In the genomic region with DNA sequence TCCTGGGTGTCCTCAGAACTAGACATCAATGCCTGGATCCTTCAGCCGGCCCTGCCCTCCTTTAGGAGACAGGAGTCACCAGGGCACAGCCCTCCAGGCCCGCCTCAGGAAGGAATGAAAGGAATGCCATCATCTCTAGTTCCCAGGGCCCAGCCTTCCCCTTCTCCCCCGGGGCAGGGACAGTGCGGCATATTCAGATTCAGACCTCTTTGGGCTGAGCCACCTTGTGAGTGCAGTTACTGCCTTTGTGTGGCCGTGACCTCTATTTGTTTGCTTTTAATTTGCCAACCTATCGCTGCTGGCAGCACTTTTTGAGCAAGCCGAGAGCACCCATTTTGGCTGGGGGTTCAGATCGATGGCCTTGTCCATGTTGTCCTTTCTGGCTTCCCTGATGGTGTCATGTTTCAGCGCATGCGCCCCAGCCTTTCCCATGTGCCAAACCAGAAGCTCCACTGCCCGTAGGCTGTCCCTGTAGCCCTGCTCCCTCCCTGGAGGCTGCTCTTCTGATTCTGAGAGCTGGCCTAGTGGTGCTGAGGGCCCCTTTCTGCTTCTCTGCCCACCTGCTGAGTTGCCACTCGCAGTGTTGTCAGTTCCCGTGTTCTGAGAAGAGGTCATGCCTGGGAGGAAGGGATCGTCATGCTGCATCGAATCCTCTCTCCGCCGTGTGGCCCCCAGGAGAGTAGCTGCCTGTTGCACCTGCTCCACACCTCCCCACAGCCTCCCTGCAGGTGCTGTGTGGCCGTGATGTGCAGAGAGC, we compare ENCODE assay signal across 9 cellular contexts. TPM values are rescaled to one million over a fixed set of nuclear protein-coding genes. Genes with fewer than 3 reads are reported as not detected.
A peak's percentile ranks its signal among the peaks of the same experiment; 100 is the strongest.
DNase-seq lines count a peak whose midpoint lies in the region; ATAC-seq and TF ChIP-seq lines count a peak whose summit lies in the region.
"Had no signal": no experiment of that assay in that cellular context is flagged by ENCODE, and none has a peak within 500 bp of the region (broad histone marks: within the 10 kb centered on the region; RNA-seq: fewer than 3 reads in every experiment).

No MANE protein-coding gene starts in this region.

- H3K14ac ChIP-seq in IMR-90 (replicated peaks; ENCODE audit: low read depth, low read length) = peak overlapping the region; percentile 36; the same call in 1 of the 2 replicates

- H2AFZ ChIP-seq in IMR-90 (replicated peaks; ENCODE audit: low read length, poor library complexity) = peak overlapping the region; percentile 88

- H3K4me2 ChIP-seq in IMR-90 (ENCODE audit: low read depth, low read length) = peak overlapping the region; percentile 1; the same call in 1 of the 2 replicates

- H3K27ac ChIP-seq in IMR-90 (ENCODE audit: insufficient read depth, low read length) = no peak overlapping the region
- peak overlapping the region; percentile 26; the same call in 1 of the 2 replicates for H3K27ac ChIP-seq in SJCRH30
- H3K27ac ChIP-seq in iPS DF 6.9 (ENCODE audit: low read length) = no peak overlapping the region

- H3K36me3 Mint-ChIP-seq in stimulated activated effector memory CD8-positive, alpha-beta T cell treated with anti-CD3 and anti-CD28 coated beads, Interleukin-12 subunit alpha, Interleukin-12 subunit beta, amount 100 ng/mL, for 72 hours = peaks cover 88% of the 10 kb centered on the region

- H2BK5ac ChIP-seq in IMR-90 (ENCODE audit: low read depth, low read length, poor library complexity, severe bottlenecking) = no peak overlapping the region

- no peak overlapping the region for H2BK120ac ChIP-seq in IMR-90 (ENCODE audit: low read depth, low read length)

- no peak overlapping the region for H3K56ac ChIP-seq in IMR-90 (ENCODE audit: extremely low read depth, insufficient read depth, low read length)

- peak overlapping the region; percentile 44 for H3K4ac ChIP-seq in IMR-90 (ENCODE audit: low read depth, low read length)

- H3K9me1 ChIP-seq in IMR-90 (ENCODE audit: insufficient read depth, low read length) = peaks cover 8% of the 10 kb centered on the region; the same call in 1 of the 2 replicates

- no peaks in the 10 kb centered on the region for H3K9me3 Mint-ChIP-seq in stimulated activated effector memory CD8-positive, alpha-beta T cell treated with anti-CD3 and anti-CD28 coated beads, Interleukin-12 subunit alpha, Interleukin-12 subunit beta, amount 100 ng/mL, for 72 hours
- H3K9me3 Mint-ChIP-seq: dendritic cell treated with granulocyte-macrophage colony-stimulating factor and Interleukin-4, amounts not matched to agents 40 ng/mL and 50 ng/mL, for 4 days had no signal

- peak; percentile 64 for DNase-seq in IMR-90
- peak; percentile 77 to 83 for DNase-seq in SJCRH30
- DNase-seq in iPS DF 6.9 (ENCODE audit: low read depth, low spot score) = peak; percentile 68
- DNase-seq in stimulated activated effector memory CD8-positive, alpha-beta T cell treated with anti-CD3 and anti-CD28 coated beads, Interleukin-12 subunit alpha, Interleukin-12 subunit beta, amount 100 ng/mL, for 72 hours (ENCODE audit: low spot score in 2 of 2) = no peak
- DNase-seq in midbrain (lab: John Stamatoyannopoulos, UW) = no peak

- no peaks in the 10 kb centered on the region for H4K20me1 ChIP-seq in IMR-90 (ENCODE audit: insufficient read depth, low read length)

- no peak overlapping the region for H4K91ac ChIP-seq in IMR-90 (ENCODE audit: insufficient read depth, low read depth, low read length)

- ATAC-seq in IMR-90 (ENCODE audit: low read depth) (peak; percentile 79), HG03108 (IDR thresholded peaks at IDR 0.05; ENCODE audit: unreplicated experiment) (no peak), GM21528 (IDR thresholded peaks at IDR 0.05; ENCODE audit: low FRiP score, unreplicated experiment) (no peak), HG03025 (IDR thresholded peaks at IDR 0.05; ENCODE audit: low FRiP score, unreplicated experiment) (no peak)
- no peak for ATAC-seq in stimulated activated effector memory CD8-positive, alpha-beta T cell treated with anti-CD3 and anti-CD28 coated beads, Interleukin-12 subunit alpha, Interleukin-12 subunit beta, amount 100 ng/mL, for 72 hours

- H3K4me1 Mint-ChIP-seq in stimulated activated effector memory CD8-positive, alpha-beta T cell treated with anti-CD3 and anti-CD28 coated beads, Interleukin-12 subunit alpha, Interleukin-12 subunit beta, amount 100 ng/mL, for 72 hours = no peaks in the 10 kb centered on the region

- H3K27ac Mint-ChIP-seq in stimulated activated effector memory CD8-positive, alpha-beta T cell treated with anti-CD3 and anti-CD28 coated beads, Interleukin-12 subunit alpha, Interleukin-12 subunit beta, amount 100 ng/mL, for 72 hours = peak overlapping the region; percentile 3
- H3K27ac Mint-ChIP-seq: dendritic cell treated with granulocyte-macrophage colony-stimulating factor and Interleukin-4, amounts not matched to agents 40 ng/mL and 50 ng/mL, for 4 days had no signal

- H3K36me3 ChIP-seq in IMR-90 (ENCODE audit: control insufficient read depth, insufficient read depth, low read length) (peaks cover 21% of the 10 kb centered on the region), SJCRH30 (0 out of 2 replicates have a peak, but pooled peaks cover 7% of the 10 kb centered on the region), iPS DF 6.9 (ENCODE audit: control insufficient read depth, insufficient read depth, low read length) (peaks cover 18% of the 10 kb centered on the region)

- no peak for TF ChIP-seq POLR2A in IMR-90 (IDR thresholded peaks at IDR 0.05; ENCODE audit: low read depth, low read length)

- TSS peak; percentile 56 for BruUV-seq in IMR-90 (replicated peaks; lab: Mats Ljungman, UMichigan)

- no peak overlapping the region for H3K4me3 Mint-ChIP-seq in stimulated activated effector memory CD8-positive, alpha-beta T cell treated with anti-CD3 and anti-CD28 coated beads, Interleukin-12 subunit alpha, Interleukin-12 subunit beta, amount 100 ng/mL, for 72 hours
- H3K4me3 Mint-ChIP-seq: dendritic cell treated with granulocyte-macrophage colony-stimulating factor and Interleukin-4, amounts not matched to agents 40 ng/mL and 50 ng/mL, for 4 days had no signal

- POLR2A ChIA-PET in IMR-90 (lab: Charles Lee; ENCODE audit: unreplicated experiment) = no interaction called here

- dilution Hi-C loops in IMR-90 (cut with HindIII; ENCODE audit: low sequenced_read_pairs, unreplicated experiment) = no loop called here

- H4K8ac ChIP-seq in IMR-90 (ENCODE audit: low read depth in 2 of 2, low read length in 2 of 2) = peak overlapping the region; percentile 38 to 84; a peak in 3 of 4 replicates

- TF ChIP-seq RAD21 in IMR-90 (IDR thresholded peaks at IDR 0.05; ENCODE audit: low read length) = no peak

- no peak overlapping the region for H3K4me3 ChIP-seq in IMR-90 (ENCODE audit: insufficient read depth, low read depth, low read length)
- peak overlapping the region; percentile 2; the same call in 1 of the 2 replicates for H3K4me3 ChIP-seq in SJCRH30
- no peak overlapping the region; the same call in 1 of the 2 replicates for H3K4me3 ChIP-seq in iPS DF 6.9 (ENCODE audit: low read length)

- no peak overlapping the region; the same call in 1 of the 2 replicates for H3K18ac ChIP-seq in IMR-90 (ENCODE audit: low read depth, low read length)

- peaks cover 10% of the 10 kb centered on the region; the same call in 1 of the 2 replicates for H3K4me1 ChIP-seq in IMR-90 (ENCODE audit: control insufficient read depth, insufficient read depth, low read length)
- H3K4me1 ChIP-seq in SJCRH30 = peaks cover 14% of the 10 kb centered on the region
- no peaks in the 10 kb centered on the region for H3K4me1 ChIP-seq in iPS DF 6.9 (ENCODE audit: control insufficient read depth, insufficient read depth, low read length)

- CTCF ChIA-PET in IMR-90 (lab: Yijun Ruan, JAX) = interaction anchor here (0.9 kb wide), 1 partner anchor 9 kb away, joined by 5 read pairs; no protein-coding TSS in a partner anchor

- no peak for TF ChIP-seq CTCF in IMR-90 (conservative IDR thresholded peaks at IDR 0.05; ENCODE audit: low read depth, low read length)

- H3K23ac ChIP-seq in IMR-90 (ENCODE audit: low read depth, low read length) = 0 out of 2 replicates have a peak overlapping the region, but pooled peaks have one; percentile 23

- H3K79me1 ChIP-seq in IMR-90 (ENCODE audit: low read depth in 1 of 2, low read length in 2 of 2) = no peaks in the 10 kb centered on the region

- H4K5ac ChIP-seq in IMR-90 (ENCODE audit: low read depth, low read length) = peak overlapping the region; percentile 72; the same call in 1 of the 2 replicates

- H2BK15ac ChIP-seq in IMR-90 (ENCODE audit: low read depth, low read length) = no peak overlapping the region; the same call in 2 of the 3 replicates

- H3K27me3 ChIP-seq in IMR-90 (ENCODE audit: control insufficient read depth, insufficient read depth, low read length) (no peaks in the 10 kb centered on the region), SJCRH30 (no peaks in the 10 kb centered on the region), iPS DF 6.9 (ENCODE audit: control insufficient read depth, insufficient read depth, low read length) (no peaks in the 10 kb centered on the region)

- H2BK20ac ChIP-seq in IMR-90 (ENCODE audit: low read depth, low read length) = no peak overlapping the region

- peak overlapping the region; percentile 43 for H2AK9ac ChIP-seq in IMR-90 (replicated peaks; ENCODE audit: low read depth, low read length, poor library complexity)

- in situ Hi-C loops in IMR-90 (cut with MboI; ENCODE audit: low sequenced_read_pairs) = no loop called here

- intact Hi-C loops in IMR-90 (cut with micrococcal nuclease) = no loop called here

- WGBS in IMR-90 (ENCODE audit: extremely low coverage in 2 of 2, insufficient read length in 1 of 2), 2 experiments = 26% methylated on average over 10 of the region's 18 CpGs; no CpG with 5 or more reads in 1 of the 2 experiments
- no CpG with 5 or more reads among the region's 18 CpGs for WGBS in iPS DF 6.9 (ENCODE audit: insufficient coverage, insufficient read length)

- H3K9ac ChIP-seq in IMR-90 (ENCODE audit: low read depth, low read length) = no peak overlapping the region; the same call in 1 of the 2 replicates

- no peaks in the 10 kb centered on the region for H3K9me3 ChIP-seq in IMR-90 (ENCODE audit: control insufficient read depth, insufficient read depth, low read length)
- no peaks in the 10 kb centered on the region for H3K9me3 ChIP-seq in SJCRH30 (replicated peaks)
- H3K9me3 ChIP-seq in iPS DF 6.9 (ENCODE audit: control insufficient read depth, insufficient read depth, low read length) = no peaks in the 10 kb centered on the region

- 0 out of 2 replicates have a peak overlapping the region, but pooled peaks have one; percentile 66 for H2AK5ac ChIP-seq in IMR-90 (ENCODE audit: low read depth, low read length)

RNA-seq across cellular contexts. Expression of gene ANKRD23, which starts 10.9 kb away (rescaled TPM):
- 0.54 and 0.83 TPM in 2 replicates for total RNA-seq in IMR-90 (2012; rRNA removed)
- polyA plus RNA-seq in IMR-90 (2012; rRNA removed) = 1.5 and 1.6 TPM in 2 replicates
- 0.19 and 0.77 TPM in 2 replicates for polyA plus RNA-seq in IMR-90 (2012; cell fraction: cytosol; rRNA removed)
- polyA plus RNA-seq in IMR-90 (2012; cell fraction: nucleus; rRNA removed; ENCODE audit: low replicate concordance) = 9.2 and 17.0 TPM in 2 replicates
- 0.58 and 1.1 TPM in 2 replicates for total RNA-seq in SJCRH30 (2014; rRNA removed; shearing (Covaris generic))

RNA-seq across cellular contexts. Expression of gene CNNM3, which starts 16.9 kb away (rescaled TPM):
- total RNA-seq in IMR-90 (2012; rRNA removed) = 2.2 and 2.3 TPM in 2 replicates
- polyA plus RNA-seq in IMR-90 (2012; rRNA removed) = 6.1 and 6.3 TPM in 2 replicates
- 4.7 and 6.3 TPM in 2 replicates for polyA plus RNA-seq in IMR-90 (2012; cell fraction: cytosol; rRNA removed)
- polyA plus RNA-seq in IMR-90 (2012; cell fraction: nucleus; rRNA removed; ENCODE audit: low replicate concordance) = 7.9 and 10.3 TPM in 2 replicates
- 9.1 and 9.3 TPM in 2 replicates for total RNA-seq in SJCRH30 (2014; rRNA removed; shearing (Covaris generic))

RNA-seq across cellular contexts. Expression of gene ANKRD39, which starts 24.9 kb away (rescaled TPM):
- 12.5 and 13.6 TPM in 2 replicates for total RNA-seq in IMR-90 (2012; rRNA removed)
- polyA plus RNA-seq in IMR-90 (2012; rRNA removed) = 15.9 and 17.0 TPM in 2 replicates
- 13.1 and 24.9 TPM in 2 replicates for polyA plus RNA-seq in IMR-90 (2012; cell fraction: cytosol; rRNA removed)
- 13.0 and 25.7 TPM in 2 replicates for polyA plus RNA-seq in IMR-90 (2012; cell fraction: nucleus; rRNA removed; ENCODE audit: low replicate concordance)
- total RNA-seq in SJCRH30 (2014; rRNA removed; shearing (Covaris generic)) = 7.7 and 7.8 TPM in 2 replicates

RNA-seq across cellular contexts. Expression of gene SEMA4C, which starts 37.0 kb away (rescaled TPM):
- total RNA-seq in IMR-90 (2012; rRNA removed) = 13.3 and 15.8 TPM in 2 replicates
- 24.3 and 25.5 TPM in 2 replicates for polyA plus RNA-seq in IMR-90 (2012; rRNA removed)
- polyA plus RNA-seq in IMR-90 (2012; cell fraction: cytosol; rRNA removed) = 15.1 and 22.2 TPM in 2 replicates
- polyA plus RNA-seq in IMR-90 (2012; cell fraction: nucleus; rRNA removed; ENCODE audit: low replicate concordance) = 38.1 and 86.4 TPM in 2 replicates
- total RNA-seq in SJCRH30 (2014; rRNA removed; shearing (Covaris generic)) = 41.3 and 49.4 TPM in 2 replicates

Comparison
In these comparisons a context has a peak if more than half of its experiments do, and no peak if none do; other contexts are left out.
1. DNase-seq: peak in IMR-90 (single experiment), SJCRH30 (2 of 2) and iPS DF 6.9 (single experiment); none in stimulated activated effector memory CD8-positive, alpha-beta T cell treated with anti-CD3 and anti-CD28 coated beads, Interleukin-12 subunit alpha, Interleukin-12 subunit beta, amount 100 ng/mL, for 72 hours (0 of 2) and midbrain (single experiment).